ENCODE assay signal across 11 cellular contexts in the genomic region with DNA sequence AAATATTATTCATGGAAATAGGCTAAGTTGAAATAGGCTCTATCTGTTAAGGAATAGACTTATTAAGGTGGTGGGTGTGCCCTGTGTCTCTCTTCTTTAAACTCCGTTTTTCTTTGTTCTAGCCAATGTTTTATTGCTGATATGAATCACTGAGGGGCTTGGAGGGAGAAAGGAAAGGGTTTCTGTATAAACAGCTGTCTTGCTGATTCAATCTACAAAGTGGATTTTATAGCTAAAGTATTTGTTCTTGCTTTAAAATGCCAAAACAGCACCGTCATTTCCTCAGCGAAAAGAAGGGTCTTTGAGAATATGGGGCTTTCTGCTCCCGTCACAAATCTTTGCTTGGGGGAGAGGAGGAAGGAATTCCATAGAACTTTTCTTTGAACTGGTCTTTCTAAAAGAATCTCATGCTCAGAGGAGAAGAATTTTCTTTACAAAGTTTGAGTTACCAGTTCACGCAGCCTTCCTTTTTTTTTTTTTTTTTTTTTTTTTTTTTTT. TPM values are rescaled to one million over a fixed set of nuclear protein-coding genes. Genes with fewer than 3 reads are reported as not detected.
DNase-seq lines count a peak whose midpoint lies in the region; ATAC-seq and TF ChIP-seq lines count a peak whose summit lies in the region.
"Had no signal": no experiment of that assay in that cellular context is flagged by ENCODE, and none has a peak within 500 bp of the region (broad histone marks: within the 10 kb centered on the region; RNA-seq: fewer than 3 reads in every experiment).

No MANE protein-coding gene starts in this region.

- H3K27me3 ChIP-seq in RWPE2 (ENCODE audit: insufficient read depth, poor library complexity, severe bottlenecking), result no peaks in the 10 kb centered on the region
- no peaks in the 10 kb centered on the region for H3K27me3 ChIP-seq in right lobe of liver

- TF ChIP-seq CTCF in RWPE2 (IDR thresholded peaks at IDR 0.05; ENCODE audit: poor library complexity, severe bottlenecking) (no peak), right lobe of liver (IDR thresholded peaks at IDR 0.05) (no peak)

- peaks cover 26% of the 10 kb centered on the region for H3K4me1 Mint-ChIP-seq in activated T-cell treated with anti-CD3 and anti-CD28 coated beads, Interleukin-2, amount 50 U/mL, for 72 hours (ENCODE audit: low read depth)

- no peaks in the 10 kb centered on the region for H3K27me3 Mint-ChIP-seq in activated T-cell treated with anti-CD3 and anti-CD28 coated beads, Interleukin-2, amount 50 U/mL, for 72 hours (ENCODE audit: low read depth)
- H3K27me3 Mint-ChIP-seq: CD4-positive, alpha-beta memory T cell had no signal

- DNase-seq in activated T-cell treated with anti-CD3 and anti-CD28 coated beads, Interleukin-2, amount 50 U/mL, for 72 hours, result no peak
- no peak for DNase-seq in activated T-cell treated with anti-CD3 and anti-CD28 coated beads for 4 hours
- no peak for DNase-seq in RWPE2 (ENCODE audit: low spot score)
- peak; percentile 6 for DNase-seq in fibroblast of peridontal ligament (ENCODE audit: extremely low read depth)
- DNase-seq in smooth muscle cell of the brain vasculature (ENCODE audit: low read depth, low spot score), result peak; percentile 28
- DNase-seq in right lobe of liver, result no peak
- no peak for DNase-seq in SIG-M5 treated with dmso at 0.1 percent for 504 hours (lab: John Stamatoyannopoulos, UW; ENCODE audit: unreplicated experiment)
- DNase-seq: aorta, NCI-H1048 had no signal

- intact Hi-C loops in right lobe of liver (cut with DNase I), result no loop called here

- no peak overlapping the region for H3K4me3 ChIP-seq in RWPE2 (ENCODE audit: severe bottlenecking)
- H3K4me3 ChIP-seq in right lobe of liver, result no peak overlapping the region

- peak overlapping the region; percentile 29 to 30 for H3K4me3 Mint-ChIP-seq in activated T-cell treated with anti-CD3 and anti-CD28 coated beads, Interleukin-2, amount 50 U/mL, for 72 hours

- TF ChIP-seq POLR2A in right lobe of liver (IDR thresholded peaks at IDR 0.05), result no peak

- ATAC-seq in activated T-cell treated with anti-CD3 and anti-CD28 coated beads, Interleukin-2, amount 50 U/mL, for 72 hours (replicated peaks in 1 of 2), result peak; percentile 23 to 66
- ATAC-seq in RWPE2 (ENCODE audit: low read depth), result peak; percentile 35; the same call in 1 of the 3 replicates
- no peak for ATAC-seq in GM18861 (IDR thresholded peaks at IDR 0.05; ENCODE audit: unreplicated experiment)
- ATAC-seq in right lobe of liver, result no peak

- H3K36me3 Mint-ChIP-seq in activated T-cell treated with anti-CD3 and anti-CD28 coated beads, Interleukin-2, amount 50 U/mL, for 72 hours (ENCODE audit: insufficient read depth in 2 of 2), result peaks cover 12 to 30% of the 10 kb centered on the region in 2 donors

- H3K27ac ChIP-seq in RWPE2 (ENCODE audit: poor library complexity, severe bottlenecking) (peak overlapping the region; percentile 92), right lobe of liver (no peak overlapping the region)

- WGBS in right lobe of liver (ENCODE audit: insufficient coverage, low coverage, low lambda C conversion rate, missing lambda C conversion rate), result 68% methylated on average over 5 of the region's 5 CpGs

- peak overlapping the region; percentile 18 for H3K27ac Mint-ChIP-seq in activated T-cell treated with anti-CD3 and anti-CD28 coated beads, Interleukin-2, amount 50 U/mL, for 72 hours

- peaks cover 40% of the 10 kb centered on the region for H3K4me1 ChIP-seq in RWPE2 (ENCODE audit: insufficient read depth, poor library complexity, severe bottlenecking)
- no peaks in the 10 kb centered on the region for H3K4me1 ChIP-seq in right lobe of liver

- H3K9me3 Mint-ChIP-seq in activated T-cell treated with anti-CD3 and anti-CD28 coated beads, Interleukin-2, amount 50 U/mL, for 72 hours, result peaks cover 5 to 15% of the 10 kb centered on the region in 2 donors

- H3K36me3 ChIP-seq in RWPE2 (ENCODE audit: low read depth) (peaks cover 34% of the 10 kb centered on the region), right lobe of liver (peaks cover 0 to 3% (median 0%) of the 10 kb centered on the region in 4 donors)

- H3K9me3 ChIP-seq in RWPE2 (ENCODE audit: severe bottlenecking) (peaks cover 9% of the 10 kb centered on the region), right lobe of liver (no peaks in the 10 kb centered on the region)

RNA-seq across cellular contexts. Expression of a gene that starts 39.3 kb away (rescaled TPM):
- 100 to 1,000 TPM; 112 to 119 TPM for total RNA-seq in activated T-cell treated with anti-CD3 and anti-CD28 coated beads, Interleukin-2, amount 50 U/mL, for 72 hours
- total RNA-seq in right lobe of liver, result 10 to 100 TPM; 12.0 to 22.6 (median 19.4) TPM

Comparison
In these comparisons a context has a peak if more than half of its experiments do, and no peak if none do; other contexts are left out.
1. ATAC-seq: peak in activated T-cell treated with anti-CD3 and anti-CD28 coated beads, Interleukin-2, amount 50 U/mL, for 72 hours (2 of 2) and RWPE2 (single experiment); none in GM18861 (single experiment) and right lobe of liver (0 of 4).
2. DNase-seq: peak in fibroblast of peridontal ligament (single experiment) and smooth muscle cell of the brain vasculature (single experiment); none in activated T-cell treated with anti-CD3 and anti-CD28 coated beads, Interleukin-2, amount 50 U/mL, for 72 hours (0 of 2), activated T-cell treated with anti-CD3 and anti-CD28 coated beads for 4 hours (single experiment), RWPE2 (single experiment), right lobe of liver (0 of 3) and SIG-M5 treated with dmso at 0.1 percent for 504 hours (single experiment).
3. RNA of a gene that starts 39.3 kb away (total RNA-seq): 112 to 119 TPM in activated T-cell treated with anti-CD3 and anti-CD28 coated beads, Interleukin-2, amount 50 U/mL, for 72 hours; 12.0 to 22.6 TPM in right lobe of liver; every median in the first group is over 4 times any median in the second.